In genomic region chr22:38705235-38706100, GRCh38 we compare ENCODE assay signal across 8 cellular contexts. TPM values are rescaled to one million over a fixed set of nuclear protein-coding genes. Genes with fewer than 3 reads are reported as not detected.
DNase-seq lines count a peak whose midpoint lies in the region; ATAC-seq and TF ChIP-seq lines count a peak whose summit lies in the region.

Gene GTPBP1, plus strand, starts transcription at chr22:38705944. Its CDS starts 12 bp downstream, at chr22:38705956.

- H3K9me2 ChIP-seq in SK-N-SH = no peaks in the 10 kb centered on the region

- H4K20me1 ChIP-seq in SK-N-SH (ENCODE audit: insufficient read depth) = peaks cover 20% of the 10 kb centered on the region; the same call in 1 of the 2 replicates

- H3K4me2 ChIP-seq in SK-N-SH = peak within 1 kb of the TSS; percentile 77

- CTCF ChIA-PET in SK-N-SH (lab: Yijun Ruan, JAX) = no interaction called here

- H3K4me3 ChIP-seq in SK-N-SH (ENCODE audit: low read depth in 2 of 2, low read length in 1 of 2) = peak within 1 kb of the TSS; percentile 65 to 66

- no peaks in the 10 kb centered on the region for H3K27me3 ChIP-seq in SK-N-SH (ENCODE audit: insufficient read depth)

- TF ChIP-seq RAD21 in SK-N-SH (IDR thresholded peaks at IDR 0.05; ENCODE audit: low read length) = no peak

- POLR2A ChIA-PET in SK-N-SH (lab: Yijun Ruan, JAX) = no interaction called here

- TF ChIP-seq EP300 in SK-N-SH (IDR thresholded peaks at IDR 0.05; ENCODE audit: borderline replicate concordance in 1 of 2, low read depth in 1 of 2, low read length in 1 of 2) = no peak

- DNase-seq in GM04504 (ENCODE audit: low read depth) (peak; percentile 100), NCI-H1048 (lab: John Stamatoyannopoulos, UW) (peak; percentile 100), SK-N-SH (peak; percentile 88), germinal center (ENCODE audit: low spot score) (peak; percentile 98), non-pigmented ciliary epithelial cell (ENCODE audit: low read depth) (peak; percentile 100), superior temporal gyrus (ENCODE audit: extremely low spot score) (peak; percentile 100)
- peak; percentile 96 for DNase-seq in activated naive CD4-positive, alpha-beta T cell treated with anti-CD3 and anti-CD28 coated beads, Interleukin-2, amount 50 U/mL, for 16 hours

- no peak for TF ChIP-seq CTCF in SK-N-SH (IDR thresholded peaks at IDR 0.05)

- H3K9me3 ChIP-seq in SK-N-SH = no peaks in the 10 kb centered on the region

- H3K36me3 ChIP-seq in SK-N-SH (replicated peaks in 1 of 2; ENCODE audit: control insufficient read depth in 1 of 2, insufficient read depth in 2 of 2, low read length in 1 of 2) = peaks cover 0 to 3% of the 10 kb centered on the region in 2 experiments

- H3F3A ChIP-seq in SK-N-SH (replicated peaks; ENCODE audit: insufficient read depth) = no peaks in the 10 kb centered on the region

- peak; percentile 71 for ATAC-seq in HG02571 (IDR thresholded peaks at IDR 0.05; ENCODE audit: unreplicated experiment)

- H3K79me2 ChIP-seq in SK-N-SH (ENCODE audit: insufficient read depth) = peaks cover 42% of the 10 kb centered on the region

- peak within 1 kb of the TSS; percentile 74 for H2AFZ ChIP-seq in SK-N-SH (ENCODE audit: low read depth)

- WGBS in SK-N-SH (ENCODE audit: low lambda C conversion rate) = 2% methylated on average over 23 of the region's 55 CpGs

- peak within 1 kb of the TSS; percentile 84 for H3K9ac ChIP-seq in SK-N-SH

- H3K4me1 ChIP-seq in SK-N-SH (ENCODE audit: control insufficient read depth in 1 of 2, insufficient read depth in 2 of 2, low read depth in 1 of 2, low read length in 1 of 2) = peaks cover 0 to 7% of the 10 kb centered on the region in 2 experiments; a peak in 2 of 4 replicates

- H3K27ac ChIP-seq in SK-N-SH (ENCODE audit: low read depth in 2 of 2, low read length in 1 of 2) = peak within 1 kb of the TSS; percentile 66 to 79

TF ChIP-seq in SK-N-SH, 30 proteins besides CTCF, POLR2A, EP300 and RAD21 (continues in another document):
- TF ChIP-seq TAF1 (IDR thresholded peaks at IDR 0.05; ENCODE audit: borderline replicate concordance, low read depth, low read length) (peak; percentile 62; the same call in 1 of the 2 replicates), RXRA (IDR thresholded peaks at IDR 0.05; ENCODE audit: borderline replicate concordance, low read depth) (no peak), RCOR1 (IDR thresholded peaks at IDR 0.05; ENCODE audit: low read length) (no peak), POLR2AphosphoS5 (IDR thresholded peaks at IDR 0.05; ENCODE audit: low read depth, low read length) (0 out of 2 replicates have a peak, but pooled peaks have one; percentile 19), JUND (IDR thresholded peaks at IDR 0.05) (no peak), MEF2A (IDR thresholded peaks at IDR 0.05; ENCODE audit: borderline replicate concordance, low read depth) (no peak), REST (IDR thresholded peaks at IDR 0.05; ENCODE audit: low read depth, low read length) (no peak), GABPA (IDR thresholded peaks at IDR 0.05; ENCODE audit: low read depth) (0 out of 2 replicates have a peak, but pooled peaks have one; percentile 31), RFX5 (IDR thresholded peaks at IDR 0.05; ENCODE audit: low read length) (peak; percentile 93), SMC3 (IDR thresholded peaks at IDR 0.05; ENCODE audit: low read depth, low read length) (no peak), SIN3A (IDR thresholded peaks at IDR 0.05; ENCODE audit: borderline replicate concordance, low read depth, low read length) (peak; percentile 10; the same call in 1 of the 2 replicates), FOXM1 (IDR thresholded peaks at IDR 0.05; ENCODE audit: low read depth) (no peak), GATA2 (CRISPR knock-in tag; IDR thresholded peaks at IDR 0.05) (no peak), MXI1 (IDR thresholded peaks at IDR 0.05; ENCODE audit: low read depth, low read length) (peak; percentile 55; the same call in 1 of the 2 replicates), ELF1 (IDR thresholded peaks at IDR 0.05) (no peak), CHD2 (IDR thresholded peaks at IDR 0.05; ENCODE audit: low read length, partially characterized antibody) (peak; percentile 69), PBX3 (IDR thresholded peaks at IDR 0.05) (peak; percentile 99), TEAD4 (IDR thresholded peaks at IDR 0.05; ENCODE audit: borderline replicate concordance, insufficient read depth) (no peak), NFIC (IDR thresholded peaks at IDR 0.05; ENCODE audit: borderline replicate concordance) (no peak), FOSL2 (IDR thresholded peaks at IDR 0.05; ENCODE audit: borderline replicate concordance, low read depth) (no peak), NRF1 (IDR thresholded peaks at IDR 0.05; ENCODE audit: low read depth, low read length) (no peak), YY1 (IDR thresholded peaks at IDR 0.05; ENCODE audit: low read depth) (peak; percentile 79), EZH2phosphoT487 (IDR thresholded peaks at IDR 0.05; ENCODE audit: borderline replicate concordance, low read depth) (no peak)
- TF ChIP-seq, protein P1, sequence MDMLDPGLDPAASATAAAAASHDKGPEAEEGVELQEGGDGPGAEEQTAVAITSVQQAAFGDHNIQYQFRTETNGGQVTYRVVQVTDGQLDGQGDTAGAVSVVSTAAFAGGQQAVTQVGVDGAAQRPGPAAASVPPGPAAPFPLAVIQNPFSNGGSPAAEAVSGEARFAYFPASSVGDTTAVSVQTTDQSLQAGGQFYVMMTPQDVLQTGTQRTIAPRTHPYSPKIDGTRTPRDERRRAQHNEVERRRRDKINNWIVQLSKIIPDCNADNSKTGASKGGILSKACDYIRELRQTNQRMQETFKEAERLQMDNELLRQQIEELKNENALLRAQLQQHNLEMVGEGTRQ (IDR thresholded peaks at IDR 0.05; ENCODE audit: borderline replicate concordance, low read depth, low read length) = no peak
- TF ChIP-seq, protein P2, sequence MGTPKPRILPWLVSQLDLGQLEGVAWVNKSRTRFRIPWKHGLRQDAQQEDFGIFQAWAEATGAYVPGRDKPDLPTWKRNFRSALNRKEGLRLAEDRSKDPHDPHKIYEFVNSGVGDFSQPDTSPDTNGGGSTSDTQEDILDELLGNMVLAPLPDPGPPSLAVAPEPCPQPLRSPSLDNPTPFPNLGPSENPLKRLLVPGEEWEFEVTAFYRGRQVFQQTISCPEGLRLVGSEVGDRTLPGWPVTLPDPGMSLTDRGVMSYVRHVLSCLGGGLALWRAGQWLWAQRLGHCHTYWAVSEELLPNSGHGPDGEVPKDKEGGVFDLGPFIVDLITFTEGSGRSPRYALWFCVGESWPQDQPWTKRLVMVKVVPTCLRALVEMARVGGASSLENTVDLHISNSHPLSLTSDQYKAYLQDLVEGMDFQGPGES (IDR thresholded peaks at IDR 0.05; ENCODE audit: low read depth, low read length) = peak; percentile 61
- TF ChIP-seq, protein P3, sequence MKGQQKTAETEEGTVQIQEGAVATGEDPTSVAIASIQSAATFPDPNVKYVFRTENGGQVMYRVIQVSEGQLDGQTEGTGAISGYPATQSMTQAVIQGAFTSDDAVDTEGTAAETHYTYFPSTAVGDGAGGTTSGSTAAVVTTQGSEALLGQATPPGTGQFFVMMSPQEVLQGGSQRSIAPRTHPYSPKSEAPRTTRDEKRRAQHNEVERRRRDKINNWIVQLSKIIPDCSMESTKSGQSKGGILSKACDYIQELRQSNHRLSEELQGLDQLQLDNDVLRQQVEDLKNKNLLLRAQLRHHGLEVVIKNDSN (IDR thresholded peaks at IDR 0.05; ENCODE audit: borderline replicate concordance, low read depth) = peak; percentile 43; the same call in 1 of the 2 replicates
- TF ChIP-seq, protein P4, sequence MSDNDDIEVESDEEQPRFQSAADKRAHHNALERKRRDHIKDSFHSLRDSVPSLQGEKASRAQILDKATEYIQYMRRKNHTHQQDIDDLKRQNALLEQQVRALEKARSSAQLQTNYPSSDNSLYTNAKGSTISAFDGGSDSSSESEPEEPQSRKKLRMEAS (IDR thresholded peaks at IDR 0.05; ENCODE audit: low read depth) = peak; percentile 46; the same call in 1 of the 2 replicates

RNA-seq across cellular contexts. Expression of gene GTPBP1, which starts in this region (rescaled TPM):
- polyA plus RNA-seq in SK-N-SH (2012; rRNA removed) = 11.9 and 15.2 TPM in 2 replicates
- 8.8 and 10.2 TPM in 2 replicates for polyA plus RNA-seq in SK-N-SH (2012; cell fraction: cytosol; rRNA removed)
- polyA plus RNA-seq in SK-N-SH (2012; cell fraction: nucleus; rRNA removed) = 33.8 and 37.1 TPM in 2 replicates

Comparison
In these comparisons a context has a peak if more than half of its experiments do, and no peak if none do; other contexts are left out.
1. Peak in every context shown above with its lines: DNase-seq, ATAC-seq, H3K4me3 ChIP-seq and H3K27ac ChIP-seq.